Comparison of ENCODE assay signal across 9 cellular contexts in genomic region chr4:10108818-10109783, GRCh38. TPM values are rescaled to one million over a fixed set of nuclear protein-coding genes. Genes with fewer than 3 reads are reported as not detected.
A peak's percentile ranks its signal among the peaks of the same experiment; 100 is the strongest.
DNase-seq lines count a peak whose midpoint lies in the region; ATAC-seq and TF ChIP-seq lines count a peak whose summit lies in the region.
"Had no signal": no experiment of that assay in that cellular context is flagged by ENCODE, and none has a peak within 500 bp of the region (broad histone marks: within the 10 kb centered on the region; RNA-seq: fewer than 3 reads in every experiment).

No MANE protein-coding gene starts in this region.

- 94% methylated on average over 10 to 12 of the region's 17 CpGs for WGBS in mesodermal cell (ENCODE audit: insufficient coverage in 2 of 2), 2 experiments
- WGBS in upper lobe of left lung, 2 donors = 75 to 84% methylated on average over 17 of the region's 17 CpGs

- H3K27me3 ChIP-seq in cardiac muscle cell (no peaks in the 10 kb centered on the region), upper lobe of left lung (no peaks in the 10 kb centered on the region)

- intact Hi-C loops in cardiac septum (cut with DNase I) = no loop called here

- no peak for TF ChIP-seq EP300 in upper lobe of left lung (IDR thresholded peaks at IDR 0.05)

- TF ChIP-seq POLR2A in upper lobe of left lung (IDR thresholded peaks at IDR 0.05) = no peak

- DNase-seq in cardiac muscle cell (ENCODE audit: low read depth in 1 of 2, low spot score in 1 of 2) (peak in 1 of 2 donors; percentile 42), cardiac septum (ENCODE audit: low spot score) (no peak), astrocyte of the hippocampus (ENCODE audit: low read depth, low spot score) (peak; percentile 59), upper lobe of left lung (no peak), NCI-H345 treated with DMSO at 0.1 percent for 48 hours (lab: John Stamatoyannopoulos, UW; ENCODE audit: unreplicated experiment) (no peak)

- H3K9me3 ChIP-seq in cardiac muscle cell (ENCODE audit: low read depth) = no peaks in the 10 kb centered on the region
- H3K9me3 ChIP-seq in mesodermal cell (ENCODE audit: control insufficient read depth, low read length) = no peaks in the 10 kb centered on the region
- no peaks in the 10 kb centered on the region for H3K9me3 ChIP-seq in upper lobe of left lung

- H3K27ac ChIP-seq in cardiac muscle cell = peak overlapping the region; percentile 74
- peak overlapping the region; percentile 45 for H3K27ac ChIP-seq in mesodermal cell (ENCODE audit: low read depth, low read length, severe bottlenecking)
- H3K27ac ChIP-seq in upper lobe of left lung = peak overlapping the region in 3 of 4 donors; percentile 37 to 81 (median 78)

- no peak for TF ChIP-seq CTCF in cardiac muscle cell (IDR thresholded peaks at IDR 0.05; ENCODE audit: low read depth, low read length)
- no peak for TF ChIP-seq CTCF in upper lobe of left lung (IDR thresholded peaks at IDR 0.05)

- peaks cover 40% of the 10 kb centered on the region for H3K36me3 ChIP-seq in cardiac muscle cell
- peaks cover 93% of the 10 kb centered on the region for H3K36me3 ChIP-seq in mesodermal cell (ENCODE audit: control insufficient read depth, insufficient read depth, low read length)
- peaks cover 5 to 73% (median 55%) of the 10 kb centered on the region in 4 donors for H3K36me3 ChIP-seq in upper lobe of left lung

- H3K4me1 ChIP-seq in cardiac muscle cell (ENCODE audit: low read depth) = peaks cover 54% of the 10 kb centered on the region
- peaks cover 91% of the 10 kb centered on the region for H3K4me1 ChIP-seq in mesodermal cell (ENCODE audit: control insufficient read depth, insufficient read depth, low read length, poor library complexity, severe bottlenecking)
- H3K4me1 ChIP-seq in upper lobe of left lung = peaks cover 74 to 97% (median 90%) of the 10 kb centered on the region in 4 donors

- no peak for ATAC-seq in upper lobe of left lung (ENCODE audit: low FRiP score in 2 of 2)
- no peak for ATAC-seq in GM21423 (IDR thresholded peaks at IDR 0.05; ENCODE audit: unreplicated experiment)
- no peak for ATAC-seq in HG03025 (IDR thresholded peaks at IDR 0.05; ENCODE audit: low FRiP score, unreplicated experiment)

- H3K4me3 ChIP-seq in cardiac muscle cell = no peak overlapping the region
- no peak overlapping the region for H3K4me3 ChIP-seq in mesodermal cell (ENCODE audit: extremely low read depth, insufficient read depth, low read length, poor library complexity, severe bottlenecking)
- no peak overlapping the region for H3K4me3 ChIP-seq in upper lobe of left lung
- H3K4me3 ChIP-seq: PC-9 had no signal

RNA-seq across cellular contexts. Expression of gene WDR1, which starts 7.5 kb away (rescaled TPM):
- total RNA-seq in cardiac muscle cell (198 and 258 TPM in 2 replicates), cardiac septum (245 TPM), upper lobe of left lung (100 to 1,000 TPM; 135 to 307 (median 183) TPM)
- polyA plus RNA-seq in cardiac muscle cell = 276 and 347 TPM in 2 replicates
- polyA plus RNA-seq in mesodermal cell (2013, experiment 1 of 2) = 278 TPM
- 225 TPM for polyA plus RNA-seq in mesodermal cell (2013, experiment 2 of 2)
